31 cellular contexts compared by ENCODE assay signal in genomic region chr14:61854898-61855297, GRCh38. TPM values are rescaled to one million over a fixed set of nuclear protein-coding genes. Genes with fewer than 3 reads are reported as not detected.
"Had no signal": no experiment of that assay in that cellular context is flagged by ENCODE, and none has a peak within 500 bp of the region (broad histone marks: within the 10 kb centered on the region; RNA-seq: fewer than 3 reads in every experiment).

No MANE protein-coding gene starts in this region.

- H3K27ac ChIP-seq: neutrophil, parathyroid adenoma, psoas muscle, right lobe of liver, sigmoid colon, spleen, suprapubic skin, testis, tibial artery, transverse colon, vagina had no signal

- H3K9me3 ChIP-seq: neutrophil, psoas muscle, right lobe of liver, sigmoid colon, spleen, suprapubic skin, testis, tibial artery, transverse colon, vagina had no signal

- H2AFZ ChIP-seq: parathyroid adenoma had no signal

- H3K9me3 Mint-ChIP-seq: natural killer cell treated with Interleukin-12 subunit alpha and Interleukin-12 subunit beta and Interleukin-15 and Interleukin-18, amount 100 ng/mL, for 72 hours; stimulated activated memory B cell treated with anti-CD40 and anti-IgM and Interleukin-4, amounts not matched to agents 10 μg/mL and 1 μg/mL and 100 μg/mL, for 72 hours; stimulated activated naive CD8-positive, alpha-beta T cell treated with anti-CD3 and anti-CD28 coated beads, Interleukin-15, amount 100 ng/mL, for 72 hours; type B pancreatic cell had no signal

- H3K27me3 ChIP-seq: right lobe of liver, sigmoid colon, spleen, suprapubic skin, testis, tibial artery, transverse colon, vagina had no signal

- H3K9ac ChIP-seq: parathyroid adenoma had no signal

- H3K4me1 ChIP-seq: parathyroid adenoma, psoas muscle, sigmoid colon, spleen, suprapubic skin, testis, tibial artery, transverse colon, vagina had no signal

- H3K4me1 Mint-ChIP-seq: naive thymus-derived CD8-positive, alpha-beta T cell; nephron progenitor cell; neural crest cell; stimulated activated naive CD8-positive, alpha-beta T cell treated with anti-CD3 and anti-CD28 coated beads, Interleukin-15, amount 100 ng/mL, for 72 hours had no signal

- H3K4me3 ChIP-seq: psoas muscle, right lobe of liver, sigmoid colon, smooth muscle cell, spleen, suprapubic skin, testis, tibial artery, transverse colon, vagina had no signal

- H3K4me3 Mint-ChIP-seq: naive thymus-derived CD8-positive, alpha-beta T cell; natural killer cell treated with Interleukin-12 subunit alpha and Interleukin-12 subunit beta and Interleukin-15 and Interleukin-18, amount 100 ng/mL, for 72 hours; nephron progenitor cell; neural crest cell; stimulated activated memory B cell treated with anti-CD40 and anti-IgM and Interleukin-4, amounts not matched to agents 10 μg/mL and 1 μg/mL and 100 μg/mL, for 72 hours; stimulated activated naive CD8-positive, alpha-beta T cell treated with anti-CD3 and anti-CD28 coated beads, Interleukin-15, amount 100 ng/mL, for 72 hours; type B pancreatic cell had no signal

- H3K36me3 Mint-ChIP-seq: natural killer cell treated with Interleukin-12 subunit alpha and Interleukin-12 subunit beta and Interleukin-15 and Interleukin-18, amount 100 ng/mL, for 72 hours; stimulated activated memory B cell treated with anti-CD40 and anti-IgM and Interleukin-4, amounts not matched to agents 10 μg/mL and 1 μg/mL and 100 μg/mL, for 72 hours; type B pancreatic cell had no signal

- H3K4me2 ChIP-seq: smooth muscle cell had no signal

- H3K36me3 ChIP-seq: neutrophil, right lobe of liver, sigmoid colon, spleen, suprapubic skin, tibial artery, transverse colon, vagina had no signal

- ATAC-seq: naive thymus-derived CD8-positive, alpha-beta T cell; natural killer cell treated with Interleukin-12 subunit alpha and Interleukin-12 subunit beta and Interleukin-15 and Interleukin-18, amount 100 ng/mL, for 72 hours; psoas muscle; right cardiac atrium; stimulated activated memory B cell treated with anti-CD40 and anti-IgM and Interleukin-4, amounts not matched to agents 10 μg/mL and 1 μg/mL and 100 μg/mL, for 72 hours; stimulated activated naive CD8-positive, alpha-beta T cell treated with anti-CD3 and anti-CD28 coated beads, Interleukin-15, amount 100 ng/mL, for 72 hours; stimulated activated naive CD8-positive, alpha-beta T cell treated with anti-CD3 and anti-CD28 coated beads, Interleukin-15, Interleukin-2, amounts not matched to agents 100 U/mL and 50 U/mL, for 24 hours had no signal

- H3K27ac Mint-ChIP-seq: naive thymus-derived CD8-positive, alpha-beta T cell; natural killer cell treated with Interleukin-12 subunit alpha and Interleukin-12 subunit beta and Interleukin-15 and Interleukin-18, amount 100 ng/mL, for 72 hours; nephron progenitor cell; progenitor cell of endocrine pancreas; stimulated activated memory B cell treated with anti-CD40 and anti-IgM and Interleukin-4, amounts not matched to agents 10 μg/mL and 1 μg/mL and 100 μg/mL, for 72 hours; stimulated activated naive CD8-positive, alpha-beta T cell treated with anti-CD3 and anti-CD28 coated beads, Interleukin-15, amount 100 ng/mL, for 72 hours; type B pancreatic cell had no signal

- DNase-seq: naive thymus-derived CD8-positive, alpha-beta T cell; nephron progenitor cell; nucleus accumbens; posterior cingulate gyrus; psoas muscle; right cardiac atrium; right lobe of liver; sigmoid colon; spleen; stimulated activated CD4-positive, alpha-beta T cell treated with anti-CD3 and anti-CD28 coated beads, Interleukin-12 subunit alpha, Interleukin-12 subunit beta, amount 100 ng/mL, for 4 hours; stimulated activated CD4-positive, alpha-beta T cell treated with anti-CD3 and anti-CD28 coated beads, Interleukin-1b, Interleukin-23, amount 100 ng/mL, for 48 hours; stimulated activated CD4-positive, alpha-beta T cell treated with anti-CD3 and anti-CD28 coated beads, Interleukin-4, amount 100 ng/mL, for 1 hour; stimulated activated CD4-positive, alpha-beta T cell treated with anti-CD3 and anti-CD28 coated beads, Interleukin-4, amount 100 ng/mL, for 4 hours; stimulated activated CD8-positive, alpha-beta memory T cell treated with anti-CD3 and anti-CD28 coated beads, Interleukin-4, amount 100 ng/mL, for 48 hours; stimulated activated naive CD4-positive, alpha-beta T cell; stimulated activated naive CD8-positive, alpha-beta T cell treated with anti-CD3 and anti-CD28 coated beads, Interleukin-15, amount 100 ng/mL, for 72 hours; stimulated activated naive CD8-positive, alpha-beta T cell treated with anti-CD3 and anti-CD28 coated beads, Interleukin-15, Interleukin-2, amounts not matched to agents 100 U/mL and 50 U/mL, for 24 hours; substantia nigra; testis; tibial artery; transverse colon had no signal

- H3K79me2 ChIP-seq: parathyroid adenoma had no signal

RNA-seq across cellular contexts. Expression of gene SYT16, which starts 42.4 kb away (rescaled TPM):
- total RNA-seq: naive thymus-derived CD8-positive, alpha-beta T cell; psoas muscle had no signal
- polyA plus RNA-seq: naive thymus-derived CD8-positive, alpha-beta T cell; smooth muscle cell had no signal
